Comparison of ENCODE assay signal across 12 cellular contexts in genomic region chr12:115632323-115632722, GRCh38.
DNase-seq lines count a peak whose midpoint lies in the region; ATAC-seq and TF ChIP-seq lines count a peak whose summit lies in the region.
"Had no signal": no experiment of that assay in that cellular context is flagged by ENCODE, and none has a peak within 500 bp of the region (broad histone marks: within the 10 kb centered on the region; RNA-seq: fewer than 3 reads in every experiment).

No MANE protein-coding gene starts in this region.

- H4K20me1 ChIP-seq in OCI-LY7 (ENCODE audit: insufficient read depth, low read length), result no peaks in the 10 kb centered on the region

- H3K4me2 ChIP-seq in OCI-LY7 (ENCODE audit: low read length), result no peak overlapping the region

- peak; percentile 1 for DNase-seq in DMS153 (lab: John Stamatoyannopoulos, UW)
- DNase-seq in DMS153 treated with DMSO at 0.1 percent for 48 hours (lab: John Stamatoyannopoulos, UW; ENCODE audit: unreplicated experiment), result no peak
- no peak for DNase-seq in OCI-LY7 (ENCODE audit: low spot score)
- no peak for DNase-seq in esophagus squamous epithelium (lab: John Stamatoyannopoulos, UW)
- peak; percentile 11 for DNase-seq in prostate gland (ENCODE audit: low spot score)
- DNase-seq in anterior cingulate cortex (lab: John Stamatoyannopoulos, UW), result no peak
- DNase-seq in caudate nucleus (lab: John Stamatoyannopoulos, UW), result no peak
- DNase-seq: activated CD8-positive, alpha-beta T cell treated with anti-CD3 and anti-CD28 coated beads for 36 hours; cortex of kidney; DND-41; NCI-H69 had no signal

- H3K9me2 ChIP-seq in OCI-LY7 (ENCODE audit: insufficient read depth, low read length), result no peaks in the 10 kb centered on the region

- no peak for ATAC-seq in GM19023 (IDR thresholded peaks at IDR 0.05; ENCODE audit: unreplicated experiment)
- ATAC-seq: activated CD8-positive, alpha-beta T cell treated with anti-CD3 and anti-CD28 coated beads for 36 hours had no signal

- no peaks in the 10 kb centered on the region for H3K79me2 ChIP-seq in OCI-LY7 (ENCODE audit: insufficient read depth, low read depth, low read length)

- H3K4me3 ChIP-seq in OCI-LY7 (ENCODE audit: low read depth, low read length, poor library complexity, severe bottlenecking) (no peak overlapping the region), esophagus squamous epithelium (no peak overlapping the region), prostate gland (no peak overlapping the region)

- TF ChIP-seq CTCF in OCI-LY7 (conservative IDR thresholded peaks at IDR 0.05; ENCODE audit: low read length) (peak; percentile 35; the same call in 1 of the 2 replicates), esophagus squamous epithelium (IDR thresholded peaks at IDR 0.05) (peak in 5 of 6 experiments; percentile 18 to 52 (median 31)), prostate gland (IDR thresholded peaks at IDR 0.05) (peak in 3 of 4 experiments; percentile 36 to 61 (median 61))

- no peaks in the 10 kb centered on the region for H3K4me1 ChIP-seq in OCI-LY7 (ENCODE audit: insufficient read depth, low read length, poor library complexity, severe bottlenecking)
- no peaks in the 10 kb centered on the region for H3K4me1 ChIP-seq in esophagus squamous epithelium
- H3K4me1 ChIP-seq in prostate gland (replicated peaks), result no peaks in the 10 kb centered on the region

- CTCF ChIA-PET in OCI-LY7 (lab: Charles Lee; ENCODE audit: unreplicated experiment), result no interaction called here

- H2AFZ ChIP-seq in OCI-LY7 (ENCODE audit: low read length), result no peak overlapping the region

- intact Hi-C loops in OCI-LY7 (cut with micrococcal nuclease; ENCODE audit: unreplicated experiment), result no loop called here
- intact Hi-C loops in esophagus squamous epithelium (cut with DNase I), result loop anchor here (10.0 kb wide), 1 partner anchor 968 kb away; no protein-coding TSS in a partner anchor
- intact Hi-C loops in prostate gland (cut with DNase I), result loop anchor here (5.0 to 10.0 kb wide), 2 partner anchors 285 to 968 kb away; no protein-coding TSS in a partner anchor

- H3K27me3 ChIP-seq in esophagus squamous epithelium (peaks cover 0 to 4% (median 0%) of the 10 kb centered on the region in 4 donors), prostate gland (replicated peaks; ENCODE audit: insufficient read depth) (no peaks in the 10 kb centered on the region)

- H3K27ac ChIP-seq in OCI-LY7 (ENCODE audit: low read depth, low read length, poor library complexity, severe bottlenecking), result no peak overlapping the region
- no peak overlapping the region for H3K27ac ChIP-seq in esophagus squamous epithelium
- no peak overlapping the region for H3K27ac ChIP-seq in prostate gland
- H3K27ac ChIP-seq in caudate nucleus (ENCODE audit: low read depth, low read length), result no peak overlapping the region

- no TSS peak for BruUV-seq in OCI-LY7 (replicated peaks; lab: Mats Ljungman, UMichigan)

- H3K9me3 ChIP-seq in OCI-LY7 (ENCODE audit: low read length), result no peaks in the 10 kb centered on the region
- H3K9me3 ChIP-seq in esophagus squamous epithelium, result no peaks in the 10 kb centered on the region
- no peaks in the 10 kb centered on the region for H3K9me3 ChIP-seq in prostate gland

- H3K36me3 ChIP-seq in OCI-LY7 (ENCODE audit: insufficient read depth, low read length) (no peaks in the 10 kb centered on the region), esophagus squamous epithelium (no peaks in the 10 kb centered on the region), prostate gland (no peaks in the 10 kb centered on the region)

- POLR2A ChIA-PET in OCI-LY7 (lab: Charles Lee), result no interaction called here

- TF ChIP-seq POLR2A in esophagus squamous epithelium (IDR thresholded peaks at IDR 0.05) (no peak), prostate gland (IDR thresholded peaks at IDR 0.05) (no peak)

Comparison
In these comparisons a context has a peak if more than half of its experiments do, and no peak if none do; other contexts are left out.
1. DNase-seq: peak in DMS153 (single experiment) and prostate gland (single experiment); none in DMS153 treated with DMSO at 0.1 percent for 48 hours (single experiment), OCI-LY7 (single experiment), esophagus squamous epithelium (single experiment), anterior cingulate cortex (0 of 58) and caudate nucleus (0 of 61).
2. Peak in every context shown above with its lines, with median percentiles within 50 percentile points of each other: CTCF ChIP-seq.